8 cellular contexts compared by ENCODE assay signal in the genomic region with DNA sequence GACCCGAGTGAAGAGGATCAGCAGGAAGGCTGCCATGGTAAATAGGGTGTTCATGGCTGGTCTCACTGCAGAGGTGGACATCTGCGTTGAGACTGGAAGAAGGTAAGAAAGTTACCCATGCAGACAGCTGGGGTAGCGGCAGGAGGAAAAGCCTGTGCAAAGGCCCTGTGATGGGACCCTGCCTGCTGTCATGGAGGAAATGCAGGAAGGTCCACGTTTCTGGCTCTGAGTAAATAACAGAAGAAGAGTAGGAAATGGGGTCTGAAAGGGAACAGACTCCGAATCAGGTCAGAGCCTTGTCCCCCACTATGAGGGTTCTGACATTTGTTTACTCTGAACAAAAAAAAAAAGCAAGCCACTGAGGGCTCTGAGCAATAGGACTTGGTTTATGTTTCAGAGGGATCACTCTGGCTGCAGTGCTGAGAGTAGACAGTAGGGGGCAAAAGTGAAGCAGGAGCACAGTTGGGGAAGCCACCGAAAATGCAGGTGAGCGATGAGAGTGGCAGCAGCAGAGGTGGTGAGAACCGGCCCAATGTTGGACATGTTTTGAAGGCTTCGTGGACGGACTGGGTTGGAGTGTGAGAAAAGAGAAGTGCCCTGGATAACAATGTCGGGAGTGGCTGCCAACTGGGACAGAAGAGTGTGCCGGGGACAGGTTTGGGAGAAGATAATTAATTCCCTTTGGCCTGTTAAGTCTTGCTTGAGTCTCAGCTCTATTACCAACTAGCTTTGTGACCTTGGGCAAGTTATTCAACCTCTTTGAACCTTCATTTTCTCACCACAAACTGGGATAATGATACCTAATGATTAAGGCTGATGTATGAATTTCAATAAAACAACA.
DNase-seq lines count a peak whose midpoint lies in the region; ATAC-seq lines count a peak whose summit lies in the region.

No MANE protein-coding gene starts in this region.

- DNase-seq in AG08395 (ENCODE audit: low spot score) (peak; percentile 22), NCI-H524 (lab: John Stamatoyannopoulos, UW) (peak; percentile 40 to 47), middle frontal gyrus (ENCODE audit: extremely low spot score, low spot score) (peak; percentile 14)
- peak; percentile 78 to 85 for DNase-seq in activated CD4-positive, alpha-beta T cell treated with anti-CD3 and anti-CD28 coated beads, Interleukin-2, amount 50 U/mL, for 4 hours
- DNase-seq in effector CD8-positive, alpha-beta T cell (lab: John Stamatoyannopoulos, UW) = peak; percentile 59
- peak; percentile 54 for DNase-seq in stimulated activated CD8-positive, alpha-beta memory T cell treated with anti-CD3 and anti-CD28 coated beads, Interleukin-7, amount 100 ng/mL, for 24 hours (ENCODE audit: low read depth)

- ATAC-seq in GM18508 (IDR thresholded peaks at IDR 0.05; ENCODE audit: insufficient read depth, unreplicated experiment) (peak; percentile 72), HG03045 (IDR thresholded peaks at IDR 0.05; ENCODE audit: unreplicated experiment) (peak; percentile 90)

Comparison
In these comparisons a context has a peak if more than half of its experiments do, and no peak if none do; other contexts are left out.
1. Peak in every context shown above with its lines: DNase-seq and ATAC-seq.
2. DNase-seq: peak in every context shown above with its lines; median percentile 82 in activated CD4-positive, alpha-beta T cell treated with anti-CD3 and anti-CD28 coated beads, Interleukin-2, amount 50 U/mL, for 4 hours; 59 in effector CD8-positive, alpha-beta T cell; 54 in stimulated activated CD8-positive, alpha-beta memory T cell treated with anti-CD3 and anti-CD28 coated beads, Interleukin-7, amount 100 ng/mL, for 24 hours; 44 in NCI-H524; 22 in AG08395; 14 in middle frontal gyrus.